Comparison of ENCODE assay signal across 15 cellular contexts in genomic region chr6:129141499-129141898, GRCh38.
DNase-seq lines count a peak whose midpoint lies in the region; TF ChIP-seq lines count a peak whose summit lies in the region.
"Had no signal": no experiment of that assay in that cellular context is flagged by ENCODE, and none has a peak within 500 bp of the region (broad histone marks: within the 10 kb centered on the region; RNA-seq: fewer than 3 reads in every experiment).

No MANE protein-coding gene starts in this region.

- H2BK120ac ChIP-seq in mesenchymal stem cell (ENCODE audit: low read depth, low read length): no peak overlapping the region

- no peak overlapping the region for H2BK12ac ChIP-seq in mesenchymal stem cell (ENCODE audit: low read length in 2 of 2)

- no peak for TF ChIP-seq CTCF in uterus (IDR thresholded peaks at IDR 0.05)

- H3K27ac ChIP-seq in mesenchymal stem cell (ENCODE audit: low read length, poor library complexity, severe bottlenecking) (no peak overlapping the region), uterus (peak overlapping the region; percentile 67 to 80)
- H3K27ac ChIP-seq: BLaER1 treated with 17β-estradiol and CSF1 and Interleukin-3, amounts not matched to agents 10 nM and 100 nM had no signal

- H3K27me3 ChIP-seq in mesenchymal stem cell (ENCODE audit: control insufficient read depth in 1 of 2, insufficient read depth in 1 of 2, low read length in 2 of 2) (no peaks in the 10 kb centered on the region), uterus (no peaks in the 10 kb centered on the region)
- H3K27me3 ChIP-seq: BLaER1 treated with 17β-estradiol and CSF1 and Interleukin-3, amounts not matched to agents 10 nM and 100 nM; thyroid gland had no signal

- no peaks in the 10 kb centered on the region for H3K4me1 ChIP-seq in mesenchymal stem cell (ENCODE audit: control insufficient read depth, insufficient read depth, low read depth, low read length)
- H3K4me1 ChIP-seq in uterus: no peaks in the 10 kb centered on the region
- H3K4me1 ChIP-seq: BLaER1 treated with 17β-estradiol and CSF1 and Interleukin-3, amounts not matched to agents 10 nM and 100 nM; thyroid gland had no signal

- no peak overlapping the region for H2BK15ac ChIP-seq in mesenchymal stem cell (ENCODE audit: low read depth, poor library complexity, severe bottlenecking)

- H2AFZ ChIP-seq in mesenchymal stem cell (ENCODE audit: low read depth, low read length): no peak overlapping the region

- H3K9ac ChIP-seq in mesenchymal stem cell (ENCODE audit: low read length): peak overlapping the region; percentile 61
- H3K9ac ChIP-seq: BLaER1 treated with 17β-estradiol and CSF1 and Interleukin-3, amounts not matched to agents 10 nM and 100 nM had no signal

- no peak overlapping the region for H3K4ac ChIP-seq in mesenchymal stem cell (ENCODE audit: low read depth in 1 of 2, low read length in 2 of 2)

- H3K79me1 ChIP-seq in mesenchymal stem cell (replicated peaks; ENCODE audit: low read length, poor library complexity, severe bottlenecking): no peaks in the 10 kb centered on the region

- intact Hi-C loops in uterus (cut with DNase I; ENCODE audit: low total_unique reads): no loop called here

- no peak overlapping the region for H4K8ac ChIP-seq in mesenchymal stem cell (ENCODE audit: low read length)

- TF ChIP-seq POLR2A in uterus (IDR thresholded peaks at IDR 0.05): no peak

- H2BK5ac ChIP-seq in mesenchymal stem cell (ENCODE audit: low read depth, low read length, poor library complexity, severe bottlenecking): no peak overlapping the region

- H3K14ac ChIP-seq in mesenchymal stem cell (ENCODE audit: low read length in 2 of 2): no peak overlapping the region

- H3K23ac ChIP-seq in mesenchymal stem cell (ENCODE audit: low read length in 2 of 2): no peak overlapping the region

- H2AK5ac ChIP-seq in mesenchymal stem cell (ENCODE audit: low read length, severe bottlenecking): no peak overlapping the region

- H3K9me3 ChIP-seq in mesenchymal stem cell (ENCODE audit: control insufficient read depth, low read length) (no peaks in the 10 kb centered on the region), uterus (no peaks in the 10 kb centered on the region)
- H3K9me3 ChIP-seq: BLaER1 treated with 17β-estradiol and CSF1 and Interleukin-3, amounts not matched to agents 10 nM and 100 nM; thyroid gland had no signal

- peak; percentile 14 for DNase-seq in M059J (ENCODE audit: low read depth)
- peak; percentile 26 for DNase-seq in fibroblast of peridontal ligament (ENCODE audit: extremely low read depth)
- no peak for DNase-seq in mesenchymal stem cell
- no peak for DNase-seq in uterus
- no peak for DNase-seq in NCI-H774 (lab: John Stamatoyannopoulos, UW)
- no peak for DNase-seq in stimulated activated CD8-positive, alpha-beta memory T cell treated with anti-CD3 and anti-CD28 coated beads, Interleukin-4, amount 100 ng/mL, for 48 hours
- DNase-seq in hepatic stellate cell (ENCODE audit: low spot score): no peak
- DNase-seq: activated CD4-positive, alpha-beta T cell treated with anti-CD3 and anti-CD28 coated beads for 4 hours; activated CD8-positive, alpha-beta memory T cell treated with anti-CD3 and anti-CD28 coated beads, Interleukin-2, amount 50 U/mL, for 48 hours; activated naive CD4-positive, alpha-beta T cell treated with Interleukin-2 at 50 U/mL for 16 hours; effector CD8-positive, alpha-beta T cell; glutamatergic neuron; thyroid gland had no signal

- H4K91ac ChIP-seq in mesenchymal stem cell (ENCODE audit: low read length): no peak overlapping the region

- no peak overlapping the region for H3K4me2 ChIP-seq in mesenchymal stem cell (ENCODE audit: low read length, poor library complexity, severe bottlenecking)
- H3K4me2 ChIP-seq: BLaER1 treated with 17β-estradiol and CSF1 and Interleukin-3, amounts not matched to agents 10 nM and 100 nM had no signal

- no CpG with 5 or more reads among the region's 1 CpG for WGBS in mesenchymal stem cell

- H3K36me3 ChIP-seq in mesenchymal stem cell (ENCODE audit: control insufficient read depth in 1 of 2, insufficient read depth in 2 of 2, low read depth in 1 of 2, low read length in 2 of 2) (no peaks in the 10 kb centered on the region), uterus (no peaks in the 10 kb centered on the region)
- H3K36me3 ChIP-seq: BLaER1 treated with 17β-estradiol and CSF1 and Interleukin-3, amounts not matched to agents 10 nM and 100 nM; thyroid gland had no signal

- H3K4me3 ChIP-seq in mesenchymal stem cell (ENCODE audit: insufficient read depth in 1 of 2, low read depth in 1 of 2, low read length in 2 of 2) (peak overlapping the region in 1 of 2 experiments; percentile 28), uterus (no peak overlapping the region)
- H3K4me3 ChIP-seq: BLaER1 treated with 17β-estradiol and CSF1 and Interleukin-3, amounts not matched to agents 10 nM and 100 nM; skin epidermis; thyroid gland had no signal

- H3K18ac ChIP-seq in mesenchymal stem cell (ENCODE audit: low read depth in 1 of 2, low read length in 2 of 2): no peak overlapping the region

Comparison
In these comparisons a context has a peak if more than half of its experiments do, and no peak if none do; other contexts are left out.
1. DNase-seq: peak in M059J (single experiment) and fibroblast of peridontal ligament (single experiment); none in mesenchymal stem cell (single experiment), uterus (0 of 2), NCI-H774 (single experiment), stimulated activated CD8-positive, alpha-beta memory T cell treated with anti-CD3 and anti-CD28 coated beads, Interleukin-4, amount 100 ng/mL, for 48 hours (single experiment) and hepatic stellate cell (single experiment).